Comparison of ENCODE assay signal across 23 cellular contexts in the genomic region with DNA sequence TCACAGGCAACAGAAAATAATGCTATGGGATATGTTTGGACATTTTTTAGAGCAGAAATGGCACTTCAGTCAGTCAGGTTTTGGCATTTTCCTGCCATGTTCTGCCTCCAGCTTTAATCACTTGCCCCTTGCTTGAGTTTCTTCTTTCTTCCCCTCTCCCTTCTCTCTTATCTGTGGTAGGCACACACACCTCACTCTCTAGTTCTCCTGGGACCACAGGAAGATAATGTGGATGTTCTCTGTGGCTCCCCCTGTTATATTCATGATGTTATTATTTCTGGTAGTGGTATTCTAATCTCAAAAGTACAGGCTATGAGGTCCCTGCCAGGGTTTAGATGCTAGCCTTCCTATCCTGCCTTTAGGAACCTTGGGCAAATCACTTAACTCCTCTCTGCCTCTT.
DNase-seq lines count a peak whose midpoint lies in the region; TF ChIP-seq lines count a peak whose summit lies in the region.
"Had no signal": no experiment of that assay in that cellular context is flagged by ENCODE, and none has a peak within 500 bp of the region (broad histone marks: within the 10 kb centered on the region; RNA-seq: fewer than 3 reads in every experiment).

No MANE protein-coding gene starts in this region.

- no peaks in the 10 kb centered on the region for H3K27me3 ChIP-seq in DOHH2 (ENCODE audit: control insufficient read depth, low read length)
- H3K27me3 ChIP-seq in OCI-LY3 (ENCODE audit: low read depth, low read length), result no peaks in the 10 kb centered on the region
- no peaks in the 10 kb centered on the region for H3K27me3 ChIP-seq in endocrine pancreas (ENCODE audit: control insufficient read depth, insufficient read depth, low read length)
- H3K27me3 ChIP-seq in subcutaneous abdominal adipose tissue (ENCODE audit: control insufficient read depth in 5 of 5, insufficient read depth in 4 of 5, low read length in 5 of 5), result no peaks in the 10 kb centered on the region
- H3K27me3 ChIP-seq: colonic mucosa had no signal

- H3K9me2 ChIP-seq in DOHH2 (replicated peaks; ENCODE audit: control insufficient read depth, low read length), result no peaks in the 10 kb centered on the region

- TF ChIP-seq CTCF in DOHH2 (IDR thresholded peaks at IDR 0.05; ENCODE audit: low read depth, low read length, poor library complexity, severe bottlenecking) (no peak), OCI-LY3 (IDR thresholded peaks at IDR 0.05; ENCODE audit: low read depth, low read length) (no peak)

- H3K36me3 ChIP-seq in DOHH2 (ENCODE audit: control insufficient read depth, low read length) (peaks cover 74% of the 10 kb centered on the region), OCI-LY3 (replicated peaks; ENCODE audit: low read depth, low read length) (peaks cover 44% of the 10 kb centered on the region), endocrine pancreas (ENCODE audit: control insufficient read depth, insufficient read depth, low read length) (no peaks in the 10 kb centered on the region), subcutaneous abdominal adipose tissue (ENCODE audit: control insufficient read depth in 5 of 5, insufficient read depth in 5 of 5, low read length in 5 of 5) (peaks cover 0 to 5% (median 3%) of the 10 kb centered on the region in 5 donors)
- H3K36me3 ChIP-seq: colonic mucosa had no signal

- H3K79me2 ChIP-seq in DOHH2 (ENCODE audit: control insufficient read depth, low read length) (peaks cover 100% of the 10 kb centered on the region), OCI-LY3 (ENCODE audit: low read length) (peaks cover 95% of the 10 kb centered on the region)

- H3K9me3 ChIP-seq in DOHH2 (ENCODE audit: control insufficient read depth, insufficient read depth, low read length), result no peaks in the 10 kb centered on the region
- no peaks in the 10 kb centered on the region for H3K9me3 ChIP-seq in OCI-LY3 (ENCODE audit: insufficient read depth, low read length)
- H3K9me3 ChIP-seq in endocrine pancreas (ENCODE audit: control insufficient read depth, low read length), result no peaks in the 10 kb centered on the region
- no peaks in the 10 kb centered on the region for H3K9me3 ChIP-seq in subcutaneous abdominal adipose tissue (ENCODE audit: control insufficient read depth in 5 of 5, low read length in 5 of 5)
- H3K9me3 ChIP-seq: colonic mucosa had no signal

- H3K27ac ChIP-seq in DOHH2 (ENCODE audit: low read depth, low read length) (no peak overlapping the region), OCI-LY3 (ENCODE audit: low read length) (no peak overlapping the region), subcutaneous abdominal adipose tissue (ENCODE audit: low read depth, low read length) (peak overlapping the region; percentile 75)
- H3K27ac ChIP-seq: colonic mucosa, GM23248, VCaP had no signal

- no peak overlapping the region; the same call in 1 of the 2 replicates for H3K4me3 ChIP-seq in DOHH2 (ENCODE audit: low read length)
- H3K4me3 ChIP-seq in OCI-LY3 (ENCODE audit: low read length), result no peak overlapping the region
- peak overlapping the region; percentile 94 for H3K4me3 ChIP-seq in endocrine pancreas (ENCODE audit: control insufficient read depth, insufficient read depth, low read length)
- no peak overlapping the region for H3K4me3 ChIP-seq in subcutaneous abdominal adipose tissue (ENCODE audit: low read depth in 1 of 5, low read length in 5 of 5)
- H3K4me3 ChIP-seq: colonic mucosa, GM23248 had no signal

- no peak overlapping the region for H3K9ac ChIP-seq in OCI-LY3 (ENCODE audit: low read length)
- H3K9ac ChIP-seq in endocrine pancreas (ENCODE audit: control insufficient read depth, insufficient read depth, low read length), result no peak overlapping the region
- peak overlapping the region in 2 of 5 donors; percentile 43 to 57 for H3K9ac ChIP-seq in subcutaneous abdominal adipose tissue (ENCODE audit: low read length in 5 of 5)
- H3K9ac ChIP-seq: GM23248 had no signal

- DNase-seq in NCI-H82 (lab: John Stamatoyannopoulos, UW) (no peak), foreskin melanocyte (no peak)
- DNase-seq in stimulated activated naive CD4-positive, alpha-beta T cell treated with Interleukin-2 at 50 U/mL for 16 hours (lab: John Stamatoyannopoulos, UW), result no peak
- DNase-seq: activated CD4-positive, alpha-beta T cell treated with anti-CD3 and anti-CD28 coated beads, Interleukin-2, amount 10 ng/mL, durations not matched to agents 24 days and 14 days; activated naive CD4-positive, alpha-beta T cell; activated T-cell treated with anti-CD3 and anti-CD28 coated beads, Interleukin-2, amount 50 U/mL, for 4 hours; amniotic stem cell; colonic mucosa; DMS53; effector memory CD8-positive, alpha-beta T cell; GF-D8; GM23248; HFFc6; kidney; mammary epithelial cell; NCI-H146; NCI-H510A; NK-92 treated with Interleukin-12 subunit alpha and Interleukin-12 subunit beta, amount 100 ng/mL, for 24 hours had no signal

- H4K20me1 ChIP-seq in DOHH2 (ENCODE audit: control insufficient read depth, insufficient read depth, low read depth, low read length) (peaks cover 33% of the 10 kb centered on the region), OCI-LY3 (ENCODE audit: insufficient read depth, low read length) (peaks cover 65% of the 10 kb centered on the region)

- H3K4me1 ChIP-seq in DOHH2 (ENCODE audit: control insufficient read depth, low read length) (peaks cover 50% of the 10 kb centered on the region), OCI-LY3 (ENCODE audit: low read length) (peaks cover 43% of the 10 kb centered on the region), endocrine pancreas (ENCODE audit: control insufficient read depth, insufficient read depth, low read length) (peaks cover 5% of the 10 kb centered on the region), subcutaneous abdominal adipose tissue (ENCODE audit: control insufficient read depth in 5 of 5, insufficient read depth in 5 of 5, low read length in 5 of 5) (peaks cover 2 to 73% (median 68%) of the 10 kb centered on the region in 5 donors)
- H3K4me1 ChIP-seq: colonic mucosa had no signal

- no peak overlapping the region for H2AFZ ChIP-seq in OCI-LY3 (ENCODE audit: low read depth, low read length)
- H2AFZ ChIP-seq: GM23248 had no signal

- peaks cover 4% of the 10 kb centered on the region; the same call in 1 of the 2 replicates for H3F3A ChIP-seq in DOHH2 (ENCODE audit: control insufficient read depth, insufficient read depth)

- H3K4me2 ChIP-seq in DOHH2 (ENCODE audit: low read length), result peak overlapping the region; percentile 91
- peak overlapping the region; percentile 70 for H3K4me2 ChIP-seq in OCI-LY3 (ENCODE audit: low read length)
